Comparison of ENCODE assay signal across 10 cellular contexts in genomic region chr10:103679096-103679790, GRCh38.
DNase-seq lines count a peak whose midpoint lies in the region; ATAC-seq and TF ChIP-seq lines count a peak whose summit lies in the region.
"Had no signal": no experiment of that assay in that cellular context is flagged by ENCODE, and none has a peak within 500 bp of the region (broad histone marks: within the 10 kb centered on the region; RNA-seq: fewer than 3 reads in every experiment).

No MANE protein-coding gene starts in this region.

- H3K4me3 ChIP-seq in BLaER1 (no peak overlapping the region), fibroblast of pulmonary artery (replicated peaks; ENCODE audit: low read depth, low read length) (no peak overlapping the region)
- H3K4me3 ChIP-seq: psoas muscle had no signal

- H3K4me2 ChIP-seq in BLaER1 = peak overlapping the region; percentile 91

- peak overlapping the region; percentile 69 for H3K9ac ChIP-seq in BLaER1

- H3K27me3 Mint-ChIP-seq in progenitor cell of endocrine pancreas (no peaks in the 10 kb centered on the region), WTC11 (ENCODE audit: low read depth) (no peaks in the 10 kb centered on the region)

- POLR2A ChIA-PET in WTC11 (lab: Charles Lee) = no interaction called here

- peak; percentile 62 for DNase-seq in fibroblast of pulmonary artery (ENCODE audit: low read depth)
- no peak for DNase-seq in 8988T
- no peak for DNase-seq in DMS53 (lab: John Stamatoyannopoulos, UW)
- DNase-seq in progenitor cell of endocrine pancreas (ENCODE audit: low spot score, unreplicated experiment) = no peak
- no peak for DNase-seq in WTC11 (ENCODE audit: low spot score)
- DNase-seq: activated CD4-positive, alpha-beta T cell treated with anti-CD3 and anti-CD28 coated beads for 4 hours; psoas muscle had no signal

- H3K4me1 ChIP-seq in BLaER1 = peaks cover 88% of the 10 kb centered on the region

- ATAC-seq in GM19395 (IDR thresholded peaks at IDR 0.05; ENCODE audit: unreplicated experiment) (peak; percentile 79), HG03159 (IDR thresholded peaks at IDR 0.05; ENCODE audit: unreplicated experiment) (peak; percentile 70), WTC11 (no peak; the same call in 1 of the 2 replicates)

- peaks cover 27% of the 10 kb centered on the region; the same call in 1 of the 2 replicates for H4K20me1 ChIP-seq in BLaER1

- H3K36me3 ChIP-seq in BLaER1 = peaks cover 33% of the 10 kb centered on the region; the same call in 1 of the 2 replicates

- no peaks in the 10 kb centered on the region for H3K27me3 ChIP-seq in BLaER1

- H3K9me3 Mint-ChIP-seq in progenitor cell of endocrine pancreas (ENCODE audit: low read depth) (no peaks in the 10 kb centered on the region), WTC11 (no peaks in the 10 kb centered on the region)

- H3K27ac ChIP-seq in BLaER1 = peak overlapping the region; percentile 82
- H3K27ac ChIP-seq: psoas muscle had no signal

- TF ChIP-seq CTCF in fibroblast of pulmonary artery (IDR thresholded peaks at IDR 0.05; ENCODE audit: low read length, missing control alignments) (no peak), progenitor cell of endocrine pancreas (IDR thresholded peaks at IDR 0.05; ENCODE audit: unreplicated experiment) (no peak), WTC11 (IDR thresholded peaks at IDR 0.05) (no peak)

- no peaks in the 10 kb centered on the region for H3K9me3 ChIP-seq in BLaER1
- H3K9me3 ChIP-seq: psoas muscle had no signal

- no peak overlapping the region for H3K27ac Mint-ChIP-seq in progenitor cell of endocrine pancreas
- no peak overlapping the region for H3K27ac Mint-ChIP-seq in WTC11

- CTCF ChIA-PET in WTC11 (lab: Charles Lee) = interaction anchor here (0.6 to 1.6 kb wide), 11 partner anchors 9 to 89 kb away, joined by 3 to 7 read pairs (median 4); no protein-coding TSS in a partner anchor

- H3K36me3 Mint-ChIP-seq in progenitor cell of endocrine pancreas (ENCODE audit: insufficient read depth) (peaks cover 1% of the 10 kb centered on the region), WTC11 (no peaks in the 10 kb centered on the region)

- H3K4me1 Mint-ChIP-seq in progenitor cell of endocrine pancreas (ENCODE audit: low read depth) (peaks cover 14% of the 10 kb centered on the region), WTC11 (peaks cover 21% of the 10 kb centered on the region)

- H3K4me3 Mint-ChIP-seq in progenitor cell of endocrine pancreas (ENCODE audit: low read depth) (no peak overlapping the region), WTC11 (no peak overlapping the region)

TF ChIP-seq in WTC11, 78 proteins besides CTCF, POLR2A, EP300 and RAD21 (continues in another document):
- no peak for TF ChIP-seq JAZF1 (CRISPR knock-in tag; IDR thresholded peaks at IDR 0.05)
- TF ChIP-seq AR (CRISPR knock-in tag; IDR thresholded peaks at IDR 0.05) = no peak
- no peak for TF ChIP-seq STAT6 (CRISPR knock-in tag; conservative IDR thresholded peaks at IDR 0.05; ENCODE audit: low read depth)
- TF ChIP-seq, protein P1, sequence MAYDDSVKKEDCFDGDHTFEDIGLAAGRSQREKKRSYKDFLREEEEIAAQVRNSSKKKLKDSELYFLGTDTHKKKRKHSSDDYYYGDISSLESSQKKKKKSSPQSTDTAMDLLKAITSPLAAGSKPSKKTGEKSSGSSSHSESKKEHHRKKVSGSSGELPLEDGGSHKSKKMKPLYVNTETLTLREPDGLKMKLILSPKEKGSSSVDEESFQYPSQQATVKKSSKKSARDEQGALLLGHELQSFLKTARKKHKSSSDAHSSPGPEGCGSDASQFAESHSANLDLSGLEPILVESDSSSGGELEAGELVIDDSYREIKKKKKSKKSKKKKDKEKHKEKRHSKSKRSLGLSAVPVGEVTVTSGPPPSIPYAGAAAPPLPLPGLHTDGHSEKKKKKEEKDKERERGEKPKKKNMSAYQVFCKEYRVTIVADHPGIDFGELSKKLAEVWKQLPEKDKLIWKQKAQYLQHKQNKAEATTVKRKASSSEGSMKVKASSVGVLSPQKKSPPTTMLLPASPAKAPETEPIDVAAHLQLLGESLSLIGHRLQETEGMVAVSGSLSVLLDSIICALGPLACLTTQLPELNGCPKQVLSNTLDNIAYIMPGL (CRISPR knock-in tag; IDR thresholded peaks at IDR 0.05) = no peak
- TF ChIP-seq FOXJ3 (CRISPR knock-in tag; IDR thresholded peaks at IDR 0.05; ENCODE audit: borderline replicate concordance) = no peak
- TF ChIP-seq E2F4 (CRISPR knock-in tag; IDR thresholded peaks at IDR 0.05; ENCODE audit: borderline replicate concordance, low read depth) = no peak
- TF ChIP-seq ESRRA (CRISPR knock-in tag; IDR thresholded peaks at IDR 0.05; ENCODE audit: borderline replicate concordance) = no peak
- TF ChIP-seq, protein P2, sequence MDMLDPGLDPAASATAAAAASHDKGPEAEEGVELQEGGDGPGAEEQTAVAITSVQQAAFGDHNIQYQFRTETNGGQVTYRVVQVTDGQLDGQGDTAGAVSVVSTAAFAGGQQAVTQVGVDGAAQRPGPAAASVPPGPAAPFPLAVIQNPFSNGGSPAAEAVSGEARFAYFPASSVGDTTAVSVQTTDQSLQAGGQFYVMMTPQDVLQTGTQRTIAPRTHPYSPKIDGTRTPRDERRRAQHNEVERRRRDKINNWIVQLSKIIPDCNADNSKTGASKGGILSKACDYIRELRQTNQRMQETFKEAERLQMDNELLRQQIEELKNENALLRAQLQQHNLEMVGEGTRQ (CRISPR knock-in tag; IDR thresholded peaks at IDR 0.05) = no peak
- no peak for TF ChIP-seq ZNF512 (CRISPR knock-in tag; IDR thresholded peaks at IDR 0.05; ENCODE audit: borderline replicate concordance)
- TF ChIP-seq ZNF671 (CRISPR knock-in tag; IDR thresholded peaks at IDR 0.05) = no peak
